Comparison of ENCODE assay signal across 1 cellular context in genomic region chr1:57927003-57927402, GRCh38.
TF ChIP-seq lines count a peak whose summit lies in the region.

No MANE protein-coding gene starts in this region.

TF ChIP-seq in GM23338, 12 proteins besides CTCF, POLR2A, EP300 and RAD21 (continued from another document):
- no peak for TF ChIP-seq REST (IDR thresholded peaks at IDR 0.05; ENCODE audit: unreplicated experiment)
- no peak for TF ChIP-seq ZNF331 (CRISPR knock-in tag; IDR thresholded peaks at IDR 0.05; ENCODE audit: low read depth)
- no peak for TF ChIP-seq ZNF114 (CRISPR knock-in tag; IDR thresholded peaks at IDR 0.05)
- no peak for TF ChIP-seq ZNF462 (CRISPR knock-in tag; IDR thresholded peaks at IDR 0.05)
- TF ChIP-seq CREB1 (CRISPR knock-in tag; IDR thresholded peaks at IDR 0.05; ENCODE audit: low read depth) = no peak
- TF ChIP-seq JUNB (IDR thresholded peaks at IDR 0.05; ENCODE audit: unreplicated experiment) = no peak
